Comparison of ENCODE assay signal across 1 cellular context in the genomic region with DNA sequence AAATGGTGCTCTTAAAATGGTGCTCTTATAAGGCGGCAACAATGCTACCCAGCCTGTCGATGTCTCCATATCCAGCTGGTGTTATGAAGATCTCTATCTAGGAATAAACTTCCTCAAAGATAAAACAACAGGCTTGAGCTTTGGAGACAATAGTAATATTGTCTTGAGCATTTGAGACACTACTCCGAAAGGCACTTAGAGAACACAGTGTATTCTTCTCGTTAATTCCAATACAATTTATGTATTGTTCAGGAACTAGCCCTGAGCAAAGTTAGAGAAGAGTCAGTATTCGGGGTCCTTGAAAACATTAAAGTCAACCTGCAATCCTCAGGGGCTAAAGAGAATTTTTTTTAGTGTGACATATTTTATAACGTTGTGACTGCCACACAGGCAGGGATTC.
TF ChIP-seq lines count a peak whose summit lies in the region.

No MANE protein-coding gene starts in this region.

TF ChIP-seq in SK-N-SH, 30 proteins besides CTCF, POLR2A, EP300 and RAD21 (continued from another document):
- TF ChIP-seq, protein P1, sequence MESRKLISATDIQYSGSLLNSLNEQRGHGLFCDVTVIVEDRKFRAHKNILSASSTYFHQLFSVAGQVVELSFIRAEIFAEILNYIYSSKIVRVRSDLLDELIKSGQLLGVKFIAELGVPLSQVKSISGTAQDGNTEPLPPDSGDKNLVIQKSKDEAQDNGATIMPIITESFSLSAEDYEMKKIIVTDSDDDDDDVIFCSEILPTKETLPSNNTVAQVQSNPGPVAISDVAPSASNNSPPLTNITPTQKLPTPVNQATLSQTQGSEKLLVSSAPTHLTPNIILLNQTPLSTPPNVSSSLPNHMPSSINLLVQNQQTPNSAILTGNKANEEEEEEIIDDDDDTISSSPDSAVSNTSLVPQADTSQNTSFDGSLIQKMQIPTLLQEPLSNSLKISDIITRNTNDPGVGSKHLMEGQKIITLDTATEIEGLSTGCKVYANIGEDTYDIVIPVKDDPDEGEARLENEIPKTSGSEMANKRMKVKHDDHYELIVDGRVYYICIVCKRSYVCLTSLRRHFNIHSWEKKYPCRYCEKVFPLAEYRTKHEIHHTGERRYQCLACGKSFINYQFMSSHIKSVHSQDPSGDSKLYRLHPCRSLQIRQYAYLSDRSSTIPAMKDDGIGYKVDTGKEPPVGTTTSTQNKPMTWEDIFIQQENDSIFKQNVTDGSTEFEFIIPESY (IDR thresholded peaks at IDR 0.05; ENCODE audit: borderline replicate concordance, low read depth): no peak
- TF ChIP-seq, protein P2, sequence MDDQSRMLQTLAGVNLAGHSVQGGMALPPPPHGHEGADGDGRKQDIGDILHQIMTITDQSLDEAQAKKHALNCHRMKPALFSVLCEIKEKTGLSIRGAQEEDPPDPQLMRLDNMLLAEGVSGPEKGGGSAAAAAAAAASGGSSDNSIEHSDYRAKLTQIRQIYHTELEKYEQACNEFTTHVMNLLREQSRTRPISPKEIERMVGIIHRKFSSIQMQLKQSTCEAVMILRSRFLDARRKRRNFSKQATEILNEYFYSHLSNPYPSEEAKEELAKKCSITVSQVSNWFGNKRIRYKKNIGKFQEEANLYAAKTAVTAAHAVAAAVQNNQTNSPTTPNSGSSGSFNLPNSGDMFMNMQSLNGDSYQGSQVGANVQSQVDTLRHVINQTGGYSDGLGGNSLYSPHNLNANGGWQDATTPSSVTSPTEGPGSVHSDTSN (IDR thresholded peaks at IDR 0.05): no peak
- TF ChIP-seq, protein P3, sequence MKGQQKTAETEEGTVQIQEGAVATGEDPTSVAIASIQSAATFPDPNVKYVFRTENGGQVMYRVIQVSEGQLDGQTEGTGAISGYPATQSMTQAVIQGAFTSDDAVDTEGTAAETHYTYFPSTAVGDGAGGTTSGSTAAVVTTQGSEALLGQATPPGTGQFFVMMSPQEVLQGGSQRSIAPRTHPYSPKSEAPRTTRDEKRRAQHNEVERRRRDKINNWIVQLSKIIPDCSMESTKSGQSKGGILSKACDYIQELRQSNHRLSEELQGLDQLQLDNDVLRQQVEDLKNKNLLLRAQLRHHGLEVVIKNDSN (IDR thresholded peaks at IDR 0.05; ENCODE audit: borderline replicate concordance, low read depth): no peak
- TF ChIP-seq, protein P4, sequence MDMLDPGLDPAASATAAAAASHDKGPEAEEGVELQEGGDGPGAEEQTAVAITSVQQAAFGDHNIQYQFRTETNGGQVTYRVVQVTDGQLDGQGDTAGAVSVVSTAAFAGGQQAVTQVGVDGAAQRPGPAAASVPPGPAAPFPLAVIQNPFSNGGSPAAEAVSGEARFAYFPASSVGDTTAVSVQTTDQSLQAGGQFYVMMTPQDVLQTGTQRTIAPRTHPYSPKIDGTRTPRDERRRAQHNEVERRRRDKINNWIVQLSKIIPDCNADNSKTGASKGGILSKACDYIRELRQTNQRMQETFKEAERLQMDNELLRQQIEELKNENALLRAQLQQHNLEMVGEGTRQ (IDR thresholded peaks at IDR 0.05; ENCODE audit: borderline replicate concordance, low read depth, low read length): no peak
- TF ChIP-seq NFIC (IDR thresholded peaks at IDR 0.05; ENCODE audit: borderline replicate concordance) (no peak), SIN3A (IDR thresholded peaks at IDR 0.05; ENCODE audit: borderline replicate concordance, low read depth, low read length) (no peak), YY1 (IDR thresholded peaks at IDR 0.05; ENCODE audit: low read depth) (no peak), EZH2phosphoT487 (IDR thresholded peaks at IDR 0.05; ENCODE audit: borderline replicate concordance, low read depth) (no peak), TAF1 (IDR thresholded peaks at IDR 0.05; ENCODE audit: borderline replicate concordance, low read depth, low read length) (no peak), GABPA (IDR thresholded peaks at IDR 0.05; ENCODE audit: low read depth) (no peak)
